In the genomic region with DNA sequence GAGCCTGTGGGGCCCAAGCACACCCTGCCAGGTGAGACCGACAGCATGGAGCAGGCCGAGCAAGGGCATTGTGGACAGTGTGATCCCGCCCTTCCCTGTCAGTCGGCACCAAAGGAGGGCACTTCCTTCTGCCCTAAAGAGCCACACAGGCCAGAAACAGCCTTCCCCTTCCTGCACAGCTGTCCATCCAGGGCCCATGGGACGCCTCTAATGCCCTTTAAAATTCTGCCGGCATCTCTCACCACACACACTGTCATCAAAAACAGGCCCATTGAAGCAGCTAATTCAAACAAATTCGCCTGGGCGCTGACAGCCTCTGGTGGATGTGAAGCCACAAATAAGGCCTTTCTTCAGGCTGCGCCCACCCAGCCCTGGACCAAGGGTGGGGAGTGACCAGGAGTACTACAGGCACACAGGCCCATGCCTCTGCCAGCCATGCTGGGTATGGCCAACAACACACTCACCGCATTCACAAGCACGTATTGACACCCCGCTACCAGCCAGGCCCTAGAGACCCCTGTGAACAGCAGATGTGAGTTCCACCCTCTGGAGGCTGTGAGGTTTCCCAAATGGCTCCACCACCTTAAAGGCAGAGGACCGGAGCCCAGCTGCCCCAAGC, we compare ENCODE assay signal across 26 cellular contexts. TPM values are rescaled to one million over a fixed set of nuclear protein-coding genes. Genes with fewer than 3 reads are reported as not detected.
DNase-seq lines count a peak whose midpoint lies in the region; ATAC-seq, FAIRE-seq and TF ChIP-seq lines count a peak whose summit lies in the region.
"Had no signal": no experiment of that assay in that cellular context is flagged by ENCODE, and none has a peak within 500 bp of the region (broad histone marks: within the 10 kb centered on the region; RNA-seq: fewer than 3 reads in every experiment).

No MANE protein-coding gene starts in this region.

- H3K4me1 ChIP-seq in HepG2 (ENCODE audit: insufficient read depth, low read length), result peaks cover 26% of the 10 kb centered on the region
- H3K4me1 ChIP-seq in right lobe of liver, result no peaks in the 10 kb centered on the region
- H3K4me1 ChIP-seq in spleen, result no peaks in the 10 kb centered on the region
- H3K4me1 ChIP-seq: SJSA1 had no signal

- H3K4me1 Mint-ChIP-seq in nephron progenitor cell, result peaks cover 67% of the 10 kb centered on the region

- no peak for TF ChIP-seq RAD21 in HepG2 (CRISPR knock-in tag; IDR thresholded peaks at IDR 0.05)

- ATAC-seq in HepG2 (no peak), right lobe of liver (no peak), GM21717 (IDR thresholded peaks at IDR 0.05; ENCODE audit: unreplicated experiment) (no peak)
- ATAC-seq: GM12878, PC-3 had no signal

- H3K36me3 ChIP-seq in HepG2 (replicated peaks in 1 of 2; ENCODE audit: control insufficient read depth in 1 of 2, insufficient read depth in 2 of 2, low read length in 2 of 2), result no peaks in the 10 kb centered on the region
- H3K36me3 ChIP-seq in right lobe of liver, result no peaks in the 10 kb centered on the region
- H3K36me3 ChIP-seq in spleen, result no peaks in the 10 kb centered on the region
- H3K36me3 ChIP-seq: MG63, SJSA1 had no signal

- H3K9ac ChIP-seq in HepG2 (ENCODE audit: insufficient read depth, low read depth, low read length), result no peak overlapping the region

- no peak overlapping the region for H3K4me3 ChIP-seq in HepG2 (replicated peaks in 1 of 3; ENCODE audit: insufficient read depth in 1 of 3, low read depth in 2 of 3, low read length in 3 of 3)
- no peak overlapping the region for H3K4me3 ChIP-seq in right lobe of liver
- H3K4me3 ChIP-seq in spleen, result no peak overlapping the region
- H3K4me3 ChIP-seq: GM12878, MG63, SJSA1 had no signal

- no peak for FAIRE-seq in HepG2 (lab: Jason Lieb, UNC)
- FAIRE-seq: GM12878 had no signal

- in situ Hi-C loops in HepG2 (cut with HindIII; ENCODE audit: extremely low pct_ligation_motif_present, low pct_unique_long_range_greater_than_20kb), result no loop called here

- H3K4me2 ChIP-seq in HepG2 (ENCODE audit: low read depth, low read length), result no peak overlapping the region

- TF ChIP-seq POLR2A in HepG2 (IDR thresholded peaks at IDR 0.05; ENCODE audit: insufficient read depth in 1 of 2, low read depth in 2 of 2, low read length in 2 of 2), result no peak
- TF ChIP-seq POLR2A in right lobe of liver (IDR thresholded peaks at IDR 0.05), result no peak
- no peak for TF ChIP-seq POLR2A in spleen (IDR thresholded peaks at IDR 0.05)

- H3K4me3 Mint-ChIP-seq in nephron progenitor cell, result no peak overlapping the region
- H3K4me3 Mint-ChIP-seq: CD4-positive, alpha-beta T cell; HFFc6 had no signal

- no peaks in the 10 kb centered on the region for H3K9me3 Mint-ChIP-seq in nephron progenitor cell
- H3K9me3 Mint-ChIP-seq: CD4-positive, alpha-beta T cell; HFFc6 had no signal

- peaks cover 12% of the 10 kb centered on the region for H3K27me3 Mint-ChIP-seq in nephron progenitor cell (ENCODE audit: low read depth, poor library complexity)
- H3K27me3 Mint-ChIP-seq: CD4-positive, alpha-beta T cell had no signal

- no peaks in the 10 kb centered on the region for H3K36me3 Mint-ChIP-seq in nephron progenitor cell (ENCODE audit: low read depth)

- H3K27ac ChIP-seq in HepG2 (ENCODE audit: extremely low read length, insufficient read depth, low read length) (no peak overlapping the region), right lobe of liver (no peak overlapping the region), angular gyrus (ENCODE audit: low read depth, low read length) (peak overlapping the region; percentile 59), spleen (no peak overlapping the region)
- H3K27ac ChIP-seq: RWPE1, SJSA1 had no signal

- DNase-seq in HepG2 (ENCODE audit: low spot score), result no peak
- no peak for DNase-seq in right lobe of liver
- no peak for DNase-seq in nephron progenitor cell
- DNase-seq in spleen, result peak; percentile 46
- DNase-seq in midbrain (lab: John Stamatoyannopoulos, UW), result no peak
- DNase-seq in COR-L47 (lab: John Stamatoyannopoulos, UW), result no peak
- DNase-seq: ACHN; AML-193; Calu3; CD4-positive, alpha-beta T cell; DND-41; GDM1; GOT3; HFFc6; NCI-H1105; NCI-H187; NCI-H510A; NCI-H774; PC-3; SW 1271 had no signal

- BruUV-seq in HepG2 (replicated peaks; lab: Mats Ljungman, UMichigan), result no TSS peak

- intact Hi-C loops in HepG2 (cut with micrococcal nuclease; ENCODE audit: unreplicated experiment) (loop anchor here (10.0 kb wide), 1 partner anchor 54 kb away; a partner anchor contains a TSS), right lobe of liver (cut with DNase I) (no loop called here), spleen (cut with DNase I; ENCODE audit: low total_unique reads) (no loop called here)

- POLR2A ChIA-PET in HepG2 (lab: Yijun Ruan, JAX), result interaction anchor here (1.0 to 1.2 kb wide), 2 partner anchors 9 to 26 kb away, joined by 3 to 4 read pairs; no protein-coding TSS in a partner anchor

- H3K27me3 ChIP-seq in HepG2 (ENCODE audit: control insufficient read depth in 1 of 2, insufficient read depth in 2 of 2, low read length in 2 of 2) (peaks cover 4 to 77% of the 10 kb centered on the region in 2 experiments), right lobe of liver (no peaks in the 10 kb centered on the region), spleen (replicated peaks in 1 of 7) (peaks cover 0 to 46% (median 0%) of the 10 kb centered on the region in 7 donors)
- H3K27me3 ChIP-seq: MG63 had no signal

- no peak for TF ChIP-seq EP300 in HepG2 (IDR thresholded peaks at IDR 0.05; ENCODE audit: low read depth in 2 of 2, low read length in 2 of 2)
- no peak for TF ChIP-seq EP300 in HepG2 (CRISPR knock-in tag; IDR thresholded peaks at IDR 0.05; ENCODE audit: borderline replicate concordance)

- CTCF ChIA-PET in HepG2 (lab: Yijun Ruan, JAX; ENCODE audit: low intra/inter-chr PET ratio, low total read pairs), result no interaction called here

- no peaks in the 10 kb centered on the region for H3K79me2 ChIP-seq in HepG2 (ENCODE audit: insufficient read depth, low read length)

- TF ChIP-seq CTCF in HepG2 (CRISPR knock-in tag; IDR thresholded peaks at IDR 0.05) (no peak), right lobe of liver (IDR thresholded peaks at IDR 0.05) (no peak), nephron progenitor cell (IDR thresholded peaks at IDR 0.05) (no peak), spleen (IDR thresholded peaks at IDR 0.05 in 8 of 11, conservative IDR thresholded peaks at IDR 0.05 in 3 of 11) (no peak)

- no peaks in the 10 kb centered on the region for H4K20me1 ChIP-seq in HepG2 (ENCODE audit: insufficient read depth, low read length)

- H2AFZ ChIP-seq in HepG2 (ENCODE audit: low read length), result no peak overlapping the region

- H3K27ac Mint-ChIP-seq in nephron progenitor cell, result peak overlapping the region; percentile 83
- H3K27ac Mint-ChIP-seq: CD4-positive, alpha-beta T cell; HFFc6 had no signal

- H3K9me3 ChIP-seq in HepG2 (ENCODE audit: low read length) (no peaks in the 10 kb centered on the region), right lobe of liver (no peaks in the 10 kb centered on the region), spleen (no peaks in the 10 kb centered on the region)
- H3K9me3 ChIP-seq: MG63, SJSA1 had no signal

- 24% methylated on average over 8 of the region's 13 CpGs for WGBS in HepG2 (ENCODE audit: low lambda C conversion rate)
- WGBS in right lobe of liver (ENCODE audit: insufficient coverage, low coverage, low lambda C conversion rate, missing lambda C conversion rate), result 92% methylated on average over 5 of the region's 13 CpGs
- WGBS in spleen, 5 donors, result 73 to 86% (median 76%) methylated on average over 10 to 13 of the region's 13 CpGs

TF ChIP-seq in HepG2, 621 proteins besides CTCF, POLR2A, EP300 and RAD21 (continues in another document):
- no peak for TF ChIP-seq ZBTB20 (CRISPR knock-in tag; IDR thresholded peaks at IDR 0.05; ENCODE audit: borderline replicate concordance, low read depth)

RNA-seq across cellular contexts. Expression of a gene that starts 54.6 kb away (rescaled TPM):
- total RNA-seq in HepG2 (2016; rRNA removed; fragmentation: Illumina TruSeq; extraction: Trizol) (0.07 and 0.33 TPM in 2 replicates), right lobe of liver (under 1 TPM in 5 of 6 experiments, not detected in 1; 0.04 to 0.29 (median 0.12) TPM), spleen (under 1 TPM; 0.19 to 0.82 (median 0.64) TPM)
- total RNA-seq in HepG2 (2016; cell fraction: cytosol; rRNA removed; fragmentation: Illumina TruSeq; extraction: Trizol; ENCODE audit: low read depth), result 0.09 TPM in 1 of 2 replicates, not detected in the other
- total RNA-seq in HepG2 (2016; cell fraction: insoluble cytoplasmic fraction; rRNA removed; fragmentation: Illumina TruSeq; extraction: Trizol), result 0.03 and 0.06 TPM in 2 replicates
- 0.07 and 0.09 TPM in 2 replicates for total RNA-seq in HepG2 (2016; cell fraction: membrane; rRNA removed; fragmentation: Illumina TruSeq; extraction: Trizol)
- 0.43 and 0.72 TPM in 2 replicates for total RNA-seq in HepG2 (2016; cell fraction: nucleus; rRNA removed; fragmentation: Illumina TruSeq; extraction: Trizol)
- polyA plus RNA-seq in HepG2 (2011; rRNA removed) (0.09 and 0.22 TPM in 2 replicates), spleen (under 1 TPM; 0.11 to 0.52 (median 0.29) TPM)
- polyA plus RNA-seq in HepG2 (2011; cell fraction: cytosol; rRNA removed), result 0.05 TPM in 2 replicates
- polyA plus RNA-seq in HepG2 (2011; cell fraction: nucleus; rRNA removed), result 0.52 and 0.96 TPM in 2 replicates
- polyA plus RNA-seq in HepG2 (2012), result 0.17 and 0.23 TPM in 2 replicates
- polyA plus RNA-seq in HepG2 (2016; cell fraction: cytosol; fragmentation: Illumina TruSeq; extraction: Trizol; ENCODE audit: low read depth), result 0.12 TPM in 1 of 2 replicates, not detected in the other
- polyA plus RNA-seq in HepG2 (2016; cell fraction: insoluble cytoplasmic fraction; fragmentation: Illumina TruSeq; extraction: Trizol; ENCODE audit: low read depth), result 0.17 TPM in 1 of 2 replicates, not detected in the other
- polyA plus RNA-seq in HepG2 (2016; cell fraction: membrane; fragmentation: Illumina TruSeq; extraction: Trizol; ENCODE audit: low read depth), result 0.05 TPM in 1 of 2 replicates, not detected in the other
- 0.11 TPM in 1 of 2 replicates, not detected in the other for polyA plus RNA-seq in HepG2 (2016; cell fraction: nucleus; fragmentation: Illumina TruSeq; extraction: Trizol; ENCODE audit: insufficient read depth, low read depth)
- 0.05 and 2.2 TPM in 2 replicates for polyA minus RNA-seq in HepG2 (2011; rRNA and poly(A)+ RNA removed; ENCODE audit: low replicate concordance)
- 0.59 TPM in 1 of 2 replicates, not detected in the other for polyA minus RNA-seq in HepG2 (2011; cell fraction: cytosol; rRNA and poly(A)+ RNA removed)
- 1.6 and 1.8 TPM in 2 replicates for polyA minus RNA-seq in HepG2 (2011; cell fraction: nucleus; rRNA and poly(A)+ RNA removed)
- total RNA-seq: Calu3, PC-3, SJSA1 had no signal
